33 cellular contexts compared by ENCODE assay signal in genomic region chr19:15548648-15549047, GRCh38. TPM values are rescaled to one million over a fixed set of nuclear protein-coding genes. Genes with fewer than 3 reads are reported as not detected.
"Had no signal": no experiment of that assay in that cellular context is flagged by ENCODE, and none has a peak within 500 bp of the region (broad histone marks: within the 10 kb centered on the region; RNA-seq: fewer than 3 reads in every experiment).

No MANE protein-coding gene starts in this region.

- H3K4me1 ChIP-seq: colonic mucosa, foreskin keratinocyte, gastrocnemius medialis had no signal

- H3K9me3 ChIP-seq: ascending aorta, colonic mucosa, esophagus muscularis mucosa, gastrocnemius medialis, heart left ventricle had no signal

- H3K36me3 ChIP-seq: ascending aorta, brain microvascular endothelial cell, colonic mucosa, esophagus muscularis mucosa, gastrocnemius medialis, heart left ventricle had no signal

- DNase-seq: activated CD4-positive, alpha-beta memory T cell treated with anti-CD3 and anti-CD28 coated beads, Interleukin-2, amount 10 ng/mL, durations not matched to agents 7 days and 5 days; activated CD4-positive, alpha-beta T cell treated with anti-CD3 and anti-CD28 coated beads for 1 hour; activated CD4-positive, alpha-beta T cell treated with anti-CD3 and anti-CD28 coated beads for 4 hours; activated CD4-positive, alpha-beta T cell treated with anti-CD3 and anti-CD28 coated beads, Interleukin-2, amount 10 ng/mL, durations not matched to agents 7 days and 5 days; activated CD4-positive, alpha-beta T cell treated with anti-CD3 and anti-CD28 coated beads, Interleukin-2, amount 50 U/mL, for 4 hours; activated CD8-positive, alpha-beta memory T cell treated with anti-CD3 and anti-CD28 coated beads, Interleukin-2, amount 50 U/mL, for 48 hours; activated effector memory CD4-positive, alpha-beta T cell treated with Interleukin-2 at 50 U/mL for 16 hours; activated gamma-delta T cell treated with Interleukin-2 at 50 U/mL for 16 hours; activated naive CD4-positive, alpha-beta T cell treated with anti-CD3 and anti-CD28 coated beads for 36 hours; activated naive CD8-positive, alpha-beta T cell treated with anti-CD3 and anti-CD28 coated beads, Interleukin-2, amount 10 ng/mL, durations not matched to agents 7 days and 5 days; activated T-cell treated with anti-CD3 and anti-CD28 coated beads for 4 hours; activated T-cell treated with anti-CD3 and anti-CD28 coated beads, Interleukin-2, amount 50 U/mL, for 24 hours; activated T-cell treated with anti-CD3 and anti-CD28 coated beads, Interleukin-2, amount 50 U/mL, for 72 hours; brain microvascular endothelial cell; colonic mucosa; effector CD8-positive, alpha-beta T cell; endodermal cell; erythroblast; foreskin keratinocyte; gastrocnemius medialis; heart left ventricle; hypothalamus; T-helper 1 cell; T-helper 2 cell had no signal

- H3K27ac ChIP-seq: ascending aorta, brain microvascular endothelial cell, colonic mucosa, esophagus muscularis mucosa, foreskin keratinocyte, gastrocnemius medialis, heart left ventricle, VCaP had no signal

- H3K4me3 ChIP-seq: ascending aorta, colonic mucosa, esophagus muscularis mucosa, gastrocnemius medialis, heart left ventricle had no signal

- H3K4me1 Mint-ChIP-seq: endodermal cell, WTC11 had no signal

- FAIRE-seq: bronchial epithelial cell, TTC549 had no signal

- H3K27me3 ChIP-seq: ascending aorta, brain microvascular endothelial cell, colonic mucosa had no signal

- H3K9me3 Mint-ChIP-seq: activated CD4-positive, alpha-beta memory T cell treated with anti-CD3 and anti-CD28 coated beads, Interleukin-2, amount 10 ng/mL, durations not matched to agents 7 days and 5 days; activated CD4-positive, alpha-beta T cell treated with anti-CD3 and anti-CD28 coated beads, Interleukin-2, amount 10 ng/mL, durations not matched to agents 7 days and 5 days; activated naive CD4-positive, alpha-beta T cell treated with anti-CD3 and anti-CD28 coated beads for 36 hours; activated naive CD4-positive, alpha-beta T cell treated with anti-CD3 and anti-CD28 coated beads, Interleukin-2, amount 50 U/mL, for 72 hours; activated naive CD8-positive, alpha-beta T cell treated with anti-CD3 and anti-CD28 coated beads, Interleukin-2, amount 10 ng/mL, durations not matched to agents 7 days and 5 days; activated T-cell treated with anti-CD3 and anti-CD28 coated beads, Interleukin-2, amount 50 U/mL, for 24 hours; activated T-cell treated with anti-CD3 and anti-CD28 coated beads, Interleukin-2, amount 50 U/mL, for 72 hours had no signal

- ATAC-seq: activated naive CD4-positive, alpha-beta T cell treated with anti-CD3 and anti-CD28 coated beads, Interleukin-2, amount 50 U/mL, for 72 hours; activated T-cell treated with anti-CD3 and anti-CD28 coated beads, Interleukin-2, amount 50 U/mL, for 72 hours; foreskin keratinocyte; gastrocnemius medialis; heart left ventricle; WTC11 had no signal

- H3K27me3 Mint-ChIP-seq: activated CD4-positive, alpha-beta T cell treated with anti-CD3 and anti-CD28 coated beads, Interleukin-2, amount 10 ng/mL, durations not matched to agents 7 days and 5 days; activated naive CD8-positive, alpha-beta T cell treated with anti-CD3 and anti-CD28 coated beads, Interleukin-2, amount 10 ng/mL, durations not matched to agents 7 days and 5 days; activated T-cell treated with anti-CD3 and anti-CD28 coated beads, Interleukin-2, amount 50 U/mL, for 24 hours had no signal

- H3K27ac Mint-ChIP-seq: activated CD4-positive, alpha-beta memory T cell treated with anti-CD3 and anti-CD28 coated beads, Interleukin-2, amount 10 ng/mL, durations not matched to agents 7 days and 5 days; activated CD4-positive, alpha-beta T cell treated with anti-CD3 and anti-CD28 coated beads, Interleukin-2, amount 10 ng/mL, durations not matched to agents 7 days and 5 days; activated naive CD4-positive, alpha-beta T cell treated with anti-CD3 and anti-CD28 coated beads for 36 hours; activated naive CD4-positive, alpha-beta T cell treated with anti-CD3 and anti-CD28 coated beads, Interleukin-2, amount 50 U/mL, for 72 hours; activated T-cell treated with anti-CD3 and anti-CD28 coated beads, Interleukin-2, amount 50 U/mL, for 24 hours; activated T-cell treated with anti-CD3 and anti-CD28 coated beads, Interleukin-2, amount 50 U/mL, for 72 hours; endodermal cell; WTC11 had no signal

- H3K36me3 Mint-ChIP-seq: activated naive CD4-positive, alpha-beta T cell treated with anti-CD3 and anti-CD28 coated beads, Interleukin-2, amount 50 U/mL, for 72 hours; WTC11 had no signal

- H3K4me3 Mint-ChIP-seq: activated CD4-positive, alpha-beta memory T cell treated with anti-CD3 and anti-CD28 coated beads, Interleukin-2, amount 10 ng/mL, durations not matched to agents 7 days and 5 days; activated CD4-positive, alpha-beta T cell treated with anti-CD3 and anti-CD28 coated beads, Interleukin-2, amount 10 ng/mL, durations not matched to agents 7 days and 5 days; activated naive CD4-positive, alpha-beta T cell treated with anti-CD3 and anti-CD28 coated beads for 36 hours; activated naive CD8-positive, alpha-beta T cell treated with anti-CD3 and anti-CD28 coated beads, Interleukin-2, amount 10 ng/mL, durations not matched to agents 7 days and 5 days; activated T-cell treated with anti-CD3 and anti-CD28 coated beads, Interleukin-2, amount 50 U/mL, for 24 hours; activated T-cell treated with anti-CD3 and anti-CD28 coated beads, Interleukin-2, amount 50 U/mL, for 72 hours; endodermal cell; WTC11 had no signal

RNA-seq across cellular contexts. Expression of gene CYP4F22, which starts 40.3 kb away (rescaled TPM):
- total RNA-seq: ascending aorta, bronchial epithelial cell, cardiac septum, dermis microvascular lymphatic vessel endothelial cell, endodermal cell, esophagus muscularis mucosa had no signal
- polyA plus RNA-seq: heart left ventricle had no signal
